In the genomic region with DNA sequence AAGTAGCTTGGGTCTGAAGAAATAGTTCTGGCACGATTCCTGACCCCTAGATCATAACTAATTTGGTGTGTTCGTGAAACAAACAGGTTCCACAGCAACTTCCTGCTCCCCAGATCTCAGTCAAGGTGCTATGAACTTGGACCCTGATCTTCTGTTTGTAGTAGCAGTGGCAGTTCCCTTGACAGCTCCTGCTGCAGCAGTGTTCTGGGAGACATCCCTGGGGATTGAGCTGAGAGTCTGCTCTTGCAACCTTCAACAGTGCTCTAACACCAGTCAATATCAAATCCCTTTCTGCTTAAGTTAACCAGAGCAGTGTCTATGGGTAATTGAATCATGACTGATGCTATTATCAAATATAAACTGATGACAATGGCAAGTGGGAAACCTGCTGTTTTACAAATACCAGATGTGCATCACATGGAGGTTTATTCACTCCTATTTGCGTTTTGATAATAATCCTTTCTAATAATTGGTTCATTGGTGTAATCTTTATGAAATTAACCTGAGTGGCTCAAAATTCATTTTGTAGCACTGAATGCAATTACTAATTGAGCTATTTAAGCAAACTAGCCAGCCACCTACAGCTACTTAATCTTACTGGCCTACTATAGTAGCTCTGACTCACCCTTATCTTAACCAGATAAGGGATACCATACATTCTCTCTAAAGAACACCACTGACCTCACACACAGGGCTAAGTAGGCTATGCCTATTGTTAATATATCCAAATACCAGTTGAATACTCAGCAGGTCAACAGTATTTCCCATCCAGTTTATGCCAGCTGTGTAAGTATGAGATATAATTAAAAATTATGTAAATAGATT, we compare ENCODE assay signal across 11 cellular contexts. TPM values are rescaled to one million over a fixed set of nuclear protein-coding genes. Genes with fewer than 3 reads are reported as not detected.
A peak's percentile ranks its signal among the peaks of the same experiment; 100 is the strongest.
DNase-seq lines count a peak whose midpoint lies in the region; ATAC-seq and TF ChIP-seq lines count a peak whose summit lies in the region.
"Had no signal": no experiment of that assay in that cellular context is flagged by ENCODE, and none has a peak within 500 bp of the region (broad histone marks: within the 10 kb centered on the region; RNA-seq: fewer than 3 reads in every experiment).

No MANE protein-coding gene starts in this region.

- TF ChIP-seq EP300 in SK-N-SH (IDR thresholded peaks at IDR 0.05; ENCODE audit: borderline replicate concordance in 1 of 2, low read depth in 1 of 2, low read length in 1 of 2) = peak in 1 of 2 experiments; percentile 92; a peak in 2 of 4 replicates

- DNase-seq in stimulated activated naive CD8-positive, alpha-beta T cell treated with anti-CD3 and anti-CD28 coated beads, Interleukin-15, Interleukin-2, amounts not matched to agents 100 U/mL and 50 U/mL, for 24 hours = no peak
- no peak for DNase-seq in stimulated activated naive CD8-positive, alpha-beta T cell treated with anti-CD3 and anti-CD28 coated beads, Interleukin-15, amount 100 ng/mL, for 72 hours
- peak; percentile 64 for DNase-seq in SK-N-SH
- DNase-seq in right cardiac atrium = no peak
- no peak for DNase-seq in type B pancreatic cell (ENCODE audit: extremely low spot score, unreplicated experiment)
- DNase-seq in kidney glomerular epithelial cell (lab: John Stamatoyannopoulos, UW) = no peak
- DNase-seq in H4 (ENCODE audit: low spot score) = no peak
- DNase-seq in NCI-H1105 treated with DMSO at 0.1 percent for 48 hours (lab: John Stamatoyannopoulos, UW) = no peak
- DNase-seq: activated effector memory CD4-positive, alpha-beta T cell treated with Interleukin-2 at 50 U/mL for 16 hours; CD8-positive, alpha-beta memory T cell; NCI-H510A treated with DMSO at 0.1 percent for 48 hours had no signal

- no peaks in the 10 kb centered on the region for H3K9me2 ChIP-seq in SK-N-SH

- H3F3A ChIP-seq in SK-N-SH (replicated peaks; ENCODE audit: insufficient read depth) = no peaks in the 10 kb centered on the region

- H3K27me3 ChIP-seq in SK-N-SH (ENCODE audit: insufficient read depth) (no peaks in the 10 kb centered on the region), right cardiac atrium (ENCODE audit: control insufficient read depth, insufficient read depth) (no peaks in the 10 kb centered on the region)

- H3K27ac Mint-ChIP-seq in stimulated activated naive CD8-positive, alpha-beta T cell treated with anti-CD3 and anti-CD28 coated beads, Interleukin-15, amount 100 ng/mL, for 72 hours = no peak overlapping the region
- peak overlapping the region; percentile 40 for H3K27ac Mint-ChIP-seq in type B pancreatic cell

- H3K36me3 Mint-ChIP-seq in type B pancreatic cell = no peaks in the 10 kb centered on the region

- no peak overlapping the region for H3K4me2 ChIP-seq in SK-N-SH

- H3K27ac ChIP-seq in SK-N-SH (ENCODE audit: low read depth in 2 of 2, low read length in 1 of 2) = peak overlapping the region in 1 of 2 experiments; percentile 92; a peak in 2 of 4 replicates
- H3K27ac ChIP-seq in right cardiac atrium (ENCODE audit: low read length) = no peak overlapping the region

- no peak; the same call in 1 of the 2 replicates for TF ChIP-seq RAD21 in SK-N-SH (IDR thresholded peaks at IDR 0.05; ENCODE audit: low read length)

- no peaks in the 10 kb centered on the region for H3K9me3 ChIP-seq in SK-N-SH
- H3K9me3 ChIP-seq in right cardiac atrium (ENCODE audit: control insufficient read depth, low read length) = no peaks in the 10 kb centered on the region

- TF ChIP-seq CTCF in SK-N-SH (IDR thresholded peaks at IDR 0.05) (no peak), type B pancreatic cell (conservative IDR thresholded peaks at IDR 0.05) (no peak)

- H4K20me1 ChIP-seq in SK-N-SH (ENCODE audit: insufficient read depth) = peaks cover 13% of the 10 kb centered on the region

- 35% methylated on average over 3 of the region's 3 CpGs for WGBS in SK-N-SH (ENCODE audit: low lambda C conversion rate)
- WGBS in right cardiac atrium = 69% methylated on average over 3 of the region's 3 CpGs

- H3K36me3 ChIP-seq in SK-N-SH (replicated peaks in 1 of 2; ENCODE audit: control insufficient read depth in 1 of 2, insufficient read depth in 2 of 2, low read length in 1 of 2) = no peaks in the 10 kb centered on the region

- intact Hi-C loops in right cardiac atrium (cut with DNase I) = no loop called here

- H3K9ac ChIP-seq in SK-N-SH = no peak overlapping the region

- CTCF ChIA-PET in SK-N-SH (lab: Yijun Ruan, JAX) = interaction anchor here (0.8 to 2.0 kb wide), 4 partner anchors 21 to 50 kb away, joined by 3 to 9 read pairs (median 4); no protein-coding TSS in a partner anchor

- no peaks in the 10 kb centered on the region for H3K27me3 Mint-ChIP-seq in stimulated activated naive CD8-positive, alpha-beta T cell treated with anti-CD3 and anti-CD28 coated beads, Interleukin-15, amount 100 ng/mL, for 72 hours
- no peaks in the 10 kb centered on the region for H3K27me3 Mint-ChIP-seq in type B pancreatic cell
- H3K27me3 Mint-ChIP-seq: CD8-positive, alpha-beta memory T cell had no signal

- peaks cover 69% of the 10 kb centered on the region for H3K4me1 Mint-ChIP-seq in stimulated activated naive CD8-positive, alpha-beta T cell treated with anti-CD3 and anti-CD28 coated beads, Interleukin-15, amount 100 ng/mL, for 72 hours
- peaks cover 18% of the 10 kb centered on the region for H3K4me1 Mint-ChIP-seq in type B pancreatic cell (ENCODE audit: unreplicated experiment)

- ATAC-seq in stimulated activated naive CD8-positive, alpha-beta T cell treated with anti-CD3 and anti-CD28 coated beads, Interleukin-15, Interleukin-2, amounts not matched to agents 100 U/mL and 50 U/mL, for 24 hours = peak; percentile 43
- no peak for ATAC-seq in stimulated activated naive CD8-positive, alpha-beta T cell treated with anti-CD3 and anti-CD28 coated beads, Interleukin-15, amount 100 ng/mL, for 72 hours
- peak; percentile 50 to 61 for ATAC-seq in right cardiac atrium

- H2AFZ ChIP-seq in SK-N-SH (ENCODE audit: low read depth) = no peak overlapping the region

- H3K4me1 ChIP-seq in SK-N-SH (ENCODE audit: control insufficient read depth in 1 of 2, insufficient read depth in 2 of 2, low read depth in 1 of 2, low read length in 1 of 2) = peaks cover 12 to 13% of the 10 kb centered on the region in 2 experiments; a peak in 3 of 4 replicates
- peaks cover 6% of the 10 kb centered on the region for H3K4me1 ChIP-seq in right cardiac atrium (ENCODE audit: control insufficient read depth, insufficient read depth, low read length)

- H3K4me3 Mint-ChIP-seq in stimulated activated naive CD8-positive, alpha-beta T cell treated with anti-CD3 and anti-CD28 coated beads, Interleukin-15, amount 100 ng/mL, for 72 hours = no peak overlapping the region
- no peak overlapping the region for H3K4me3 Mint-ChIP-seq in type B pancreatic cell

- H3K4me3 ChIP-seq in SK-N-SH (ENCODE audit: low read depth in 2 of 2, low read length in 1 of 2) (no peak overlapping the region), right cardiac atrium (ENCODE audit: low read length) (no peak overlapping the region)

- H3K9me3 Mint-ChIP-seq in stimulated activated naive CD8-positive, alpha-beta T cell treated with anti-CD3 and anti-CD28 coated beads, Interleukin-15, amount 100 ng/mL, for 72 hours = no peaks in the 10 kb centered on the region
- H3K9me3 Mint-ChIP-seq in type B pancreatic cell = no peaks in the 10 kb centered on the region
- H3K9me3 Mint-ChIP-seq: CD8-positive, alpha-beta memory T cell had no signal

- POLR2A ChIA-PET in SK-N-SH (lab: Yijun Ruan, JAX) = no interaction called here

- peaks cover 37% of the 10 kb centered on the region for H3K79me2 ChIP-seq in SK-N-SH (ENCODE audit: insufficient read depth)

TF ChIP-seq in SK-N-SH, 30 proteins besides CTCF, POLR2A, EP300 and RAD21:
- peak; percentile 88 for TF ChIP-seq RCOR1 (IDR thresholded peaks at IDR 0.05; ENCODE audit: low read length)
- peak; percentile 67 for TF ChIP-seq GATA2 (CRISPR knock-in tag; IDR thresholded peaks at IDR 0.05)
- TF ChIP-seq TAF1 (IDR thresholded peaks at IDR 0.05; ENCODE audit: borderline replicate concordance, low read depth, low read length) = no peak
- peak; percentile 36; the same call in 1 of the 2 replicates for TF ChIP-seq FOSL2 (IDR thresholded peaks at IDR 0.05; ENCODE audit: borderline replicate concordance, low read depth)
- peak; percentile 54 for TF ChIP-seq MXI1 (IDR thresholded peaks at IDR 0.05; ENCODE audit: low read depth, low read length)
- TF ChIP-seq MAX (IDR thresholded peaks at IDR 0.05; ENCODE audit: low read depth) = no peak
- peak; percentile 1 for TF ChIP-seq CHD2 (IDR thresholded peaks at IDR 0.05; ENCODE audit: low read length, partially characterized antibody)
- TF ChIP-seq TEAD4 (IDR thresholded peaks at IDR 0.05; ENCODE audit: borderline replicate concordance, insufficient read depth) = peak; percentile 49; the same call in 1 of the 2 replicates
- TF ChIP-seq PBX3 (IDR thresholded peaks at IDR 0.05) = peak; percentile 56; the same call in 1 of the 2 replicates
- peak; percentile 43; the same call in 1 of the 2 replicates for TF ChIP-seq POLR2AphosphoS5 (IDR thresholded peaks at IDR 0.05; ENCODE audit: low read depth, low read length)
- TF ChIP-seq TCF12 (IDR thresholded peaks at IDR 0.05) = peak; percentile 79

RNA-seq across cellular contexts. Expression of gene KDM4C, which starts 21.9 kb away (rescaled TPM):
- polyA plus RNA-seq in SK-N-SH (2012; rRNA removed) = 9.4 and 11.4 TPM in 2 replicates
- polyA plus RNA-seq in SK-N-SH (2012; cell fraction: cytosol; rRNA removed) = 9.4 and 9.8 TPM in 2 replicates
- 19.1 and 31.2 TPM in 2 replicates for polyA plus RNA-seq in SK-N-SH (2012; cell fraction: nucleus; rRNA removed)
- total RNA-seq in right cardiac atrium = 10 to 100 TPM; 16.0 to 20.6 (median 17.5) TPM
- polyA plus RNA-seq in right cardiac atrium = 6.4 TPM
- total RNA-seq in type B pancreatic cell (ENCODE audit: low replicate concordance) = 16.5 and 25.4 TPM in 2 replicates
- total RNA-seq in H4 (2014; rRNA removed; shearing (Covaris generic)) = 3.7 and 4.7 TPM in 2 replicates
